In genomic region chr3:25335429-25335828, GRCh38 we compare ENCODE assay signal across 29 cellular contexts.
"Had no signal": no experiment of that assay in that cellular context is flagged by ENCODE, and none has a peak within 500 bp of the region (broad histone marks: within the 10 kb centered on the region; RNA-seq: fewer than 3 reads in every experiment).

No MANE protein-coding gene starts in this region.

- H3K36me3 ChIP-seq: left lung, lower lobe of right lung, pancreas, prostate gland, suprapubic skin, thoracic aorta, tibial artery, upper lobe of left lung, vagina had no signal

- H3K4me1 ChIP-seq: left lung, lower lobe of right lung, pancreas, prostate gland, suprapubic skin, upper lobe of left lung, vagina had no signal

- H3K27me3 Mint-ChIP-seq: stimulated activated naive CD8-positive, alpha-beta T cell treated with anti-CD3 and anti-CD28 coated beads, Interleukin-15, Interleukin-2, amounts not matched to agents 100 ng/mL and 50 ng/mL, for 24 hours had no signal

- H3K27ac Mint-ChIP-seq: immature natural killer cell; naive B cell; natural killer cell; stimulated activated effector memory CD8-positive, alpha-beta T cell treated with anti-CD3 and anti-CD28 coated beads, Interleukin-12 subunit alpha, Interleukin-12 subunit beta, amount 100 ng/mL, for 72 hours; stimulated activated naive CD8-positive, alpha-beta T cell treated with anti-CD3 and anti-CD28 coated beads, Interleukin-15, Interleukin-2, amounts not matched to agents 100 ng/mL and 50 ng/mL, for 24 hours had no signal

- H3K27me3 ChIP-seq: left lung, pancreas, suprapubic skin, tibial artery, upper lobe of left lung, vagina had no signal

- ATAC-seq: left colon; left lung; lower lobe of right lung; natural killer cell; pancreas; sciatic nerve; stimulated activated effector memory CD8-positive, alpha-beta T cell treated with anti-CD3 and anti-CD28 coated beads, Interleukin-12 subunit alpha, Interleukin-12 subunit beta, amount 100 ng/mL, for 72 hours had no signal

- H3K4me3 Mint-ChIP-seq: immature natural killer cell; mesothelial cell of epicardium; naive B cell; natural killer cell; stimulated activated effector memory CD8-positive, alpha-beta T cell treated with anti-CD3 and anti-CD28 coated beads, Interleukin-12 subunit alpha, Interleukin-12 subunit beta, amount 100 ng/mL, for 72 hours; stimulated activated naive CD8-positive, alpha-beta T cell treated with anti-CD3 and anti-CD28 coated beads, Interleukin-15, Interleukin-2, amounts not matched to agents 100 ng/mL and 50 ng/mL, for 24 hours had no signal

- H3K9me3 ChIP-seq: lower lobe of right lung, pancreas, prostate gland, suprapubic skin, thoracic aorta, tibial artery, vagina had no signal

- H3K27ac ChIP-seq: left lung, lower lobe of right lung, pancreas, prostate gland, skin epidermis, suprapubic skin, thoracic aorta, tibial artery, upper lobe of left lung, vagina had no signal

- H3K9me3 Mint-ChIP-seq: natural killer cell had no signal

- H3K4me3 ChIP-seq: left lung, lower lobe of right lung, pancreas, prostate gland, skin epidermis, suprapubic skin, thoracic aorta, tibial artery, upper lobe of left lung, vagina had no signal

- H3K4me1 Mint-ChIP-seq: immature natural killer cell; naive B cell; natural killer cell; stimulated activated effector memory CD8-positive, alpha-beta T cell treated with anti-CD3 and anti-CD28 coated beads, Interleukin-12 subunit alpha, Interleukin-12 subunit beta, amount 100 ng/mL, for 72 hours had no signal

- DNase-seq: hypothalamus; immature natural killer cell; kidney; left colon; left lung; lower lobe of right lung; mammary epithelial cell; mesenchymal stem cell; naive B cell; natural killer cell; nucleus accumbens; pancreas; posterior cingulate gyrus; retina; right cardiac atrium; stimulated activated CD4-positive, alpha-beta T cell treated with anti-CD3 and anti-CD28 coated beads, Interleukin-12 subunit alpha, Interleukin-12 subunit beta, amount 100 ng/mL, for 4 hours; stimulated activated CD4-positive, alpha-beta T cell treated with anti-CD3 and anti-CD28 coated beads, Interleukin-4, amount 100 ng/mL, for 24 hours; stimulated activated naive CD4-positive, alpha-beta T cell; tibial artery; upper lobe of left lung had no signal

- H3K36me3 Mint-ChIP-seq: immature natural killer cell; natural killer cell; stimulated activated effector memory CD8-positive, alpha-beta T cell treated with anti-CD3 and anti-CD28 coated beads, Interleukin-12 subunit alpha, Interleukin-12 subunit beta, amount 100 ng/mL, for 72 hours had no signal
